26 cellular contexts compared by ENCODE assay signal in the genomic region with DNA sequence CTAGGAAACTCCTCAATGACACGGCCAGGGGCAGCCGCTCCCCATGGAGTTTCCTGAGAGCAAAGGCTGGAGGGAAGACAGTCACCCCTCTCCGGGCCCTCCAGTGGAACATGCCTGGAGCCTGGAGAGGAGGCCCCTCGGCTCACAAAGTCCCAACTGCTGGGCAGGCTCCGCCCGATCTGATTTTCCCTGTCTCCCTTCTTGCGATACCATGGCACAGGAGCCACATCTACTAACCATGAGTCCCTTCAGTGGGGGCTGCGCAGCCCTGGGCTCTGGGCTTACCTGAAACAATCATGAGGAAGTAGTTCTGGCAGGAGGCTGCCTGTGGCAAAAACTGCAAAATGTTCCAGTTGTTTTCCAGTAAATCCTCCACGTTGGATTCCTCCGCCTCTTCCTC. TPM values are rescaled to one million over a fixed set of nuclear protein-coding genes. Genes with fewer than 3 reads are reported as not detected.
"Had no signal": no experiment of that assay in that cellular context is flagged by ENCODE, and none has a peak within 500 bp of the region (broad histone marks: within the 10 kb centered on the region; RNA-seq: fewer than 3 reads in every experiment).

No MANE protein-coding gene starts in this region.

- H3K4me2 ChIP-seq: KMS-11 had no signal

- ATAC-seq: activated CD4-positive, CD25-positive, alpha-beta regulatory T cell treated with anti-CD3 and anti-CD28 coated beads, Interleukin-2, amount 50 U/mL, for 24 hours; activated CD8-positive, alpha-beta T cell treated with anti-CD3 and anti-CD28 coated beads for 36 hours; PC-3 had no signal

- DNase-seq: activated CD4-positive, alpha-beta T cell treated with anti-CD3 and anti-CD28 coated beads for 4 hours; activated CD8-positive, alpha-beta memory T cell treated with anti-CD3 and anti-CD28 coated beads, Interleukin-2, amount 50 U/mL, for 4 hours; activated CD8-positive, alpha-beta T cell treated with anti-CD3 and anti-CD28 coated beads for 36 hours; activated effector memory CD4-positive, alpha-beta T cell treated with anti-CD3 and anti-CD28 coated beads, Interleukin-2, amount 50 U/mL, for 16 hours; activated naive CD4-positive, alpha-beta T cell treated with Interleukin-2 at 50 U/mL for 16 hours; amygdala; MG63; MV-4-11; NCI-H1092 treated with DMSO at 0.1 percent for 48 hours; NCI-H1417 treated with DMSO at 0.1 percent for 48 hours; NCI-H1694; NCI-H2029; NCI-H345; NCI-H510A; NCI-H526 treated with DMSO at 0.1 percent for 48 hours; NCI-H82; PC-3; SHP77 had no signal

- H3K4me3 Mint-ChIP-seq: activated CD8-positive, alpha-beta T cell treated with anti-CD3 and anti-CD28 coated beads for 36 hours; activated naive CD8-positive, alpha-beta T cell; activated T-helper 1 cell treated with anti-CD3 and anti-CD28 coated beads, Interleukin-12 subunit alpha, Interleukin-12 subunit beta, Interleukin-2, Interleukin-4 antibody, amounts not matched to agents 30 ng/mL and 10 ng/mL and 1 ng/mL, durations not matched to agents 14 hours and 24 hours and 36 hours; brain; T-helper 1 cell treated with Interleukin-12 subunit alpha and Interleukin-12 subunit beta and Interleukin-4 antibody, amounts not matched to agents 30 μg/mL and 1 μg/mL, for 36 hours had no signal

- H3K4me1 ChIP-seq: SJSA1 had no signal

- H3K27me3 Mint-ChIP-seq: activated CD8-positive, alpha-beta T cell treated with anti-CD3 and anti-CD28 coated beads for 36 hours; activated naive CD8-positive, alpha-beta T cell; brain had no signal

- H3K27me3 ChIP-seq: MG63, SJSA1 had no signal

- H3K4me3 ChIP-seq: MG63, SJSA1 had no signal

- H3K9me3 Mint-ChIP-seq: activated CD8-positive, alpha-beta T cell treated with anti-CD3 and anti-CD28 coated beads for 36 hours; activated T-helper 1 cell treated with anti-CD3 and anti-CD28 coated beads, Interleukin-12 subunit alpha, Interleukin-12 subunit beta, Interleukin-2, Interleukin-4 antibody, amounts not matched to agents 30 ng/mL and 10 ng/mL and 1 ng/mL, durations not matched to agents 14 hours and 24 hours and 36 hours; brain; T-helper 1 cell treated with Interleukin-12 subunit alpha and Interleukin-12 subunit beta and Interleukin-4 antibody, amounts not matched to agents 30 μg/mL and 1 μg/mL, for 36 hours had no signal

- H3K27ac Mint-ChIP-seq: activated CD8-positive, alpha-beta T cell treated with anti-CD3 and anti-CD28 coated beads for 36 hours; activated naive CD8-positive, alpha-beta T cell; activated T-helper 1 cell treated with anti-CD3 and anti-CD28 coated beads, Interleukin-12 subunit alpha, Interleukin-12 subunit beta, Interleukin-2, Interleukin-4 antibody, amounts not matched to agents 30 ng/mL and 10 ng/mL and 1 ng/mL, durations not matched to agents 14 hours and 24 hours and 36 hours; T-helper 1 cell treated with Interleukin-12 subunit alpha and Interleukin-12 subunit beta and Interleukin-4 antibody, amounts not matched to agents 30 μg/mL and 1 μg/mL, for 36 hours had no signal

- H3K9me3 ChIP-seq: MG63, SJSA1 had no signal

- H3K27ac ChIP-seq: KMS-11, SJSA1 had no signal

RNA-seq across cellular contexts. Expression of gene P2RX2, which starts 15.3 kb away (rescaled TPM):
- total RNA-seq: activated CD8-positive, alpha-beta T cell treated with anti-CD3 and anti-CD28 coated beads for 36 hours; activated T-helper 1 cell treated with anti-CD3 and anti-CD28 coated beads, Interleukin-12 subunit alpha, Interleukin-12 subunit beta, Interleukin-2, Interleukin-4 antibody, amounts not matched to agents 30 ng/mL and 10 ng/mL and 1 ng/mL, durations not matched to agents 14 hours and 24 hours and 36 hours; astrocyte; PC-3; SJSA1 had no signal

RNA-seq across cellular contexts. Expression of gene LRCOL1, which starts 23.5 kb away (rescaled TPM):
- total RNA-seq: activated CD8-positive, alpha-beta T cell treated with anti-CD3 and anti-CD28 coated beads for 36 hours; activated T-helper 1 cell treated with anti-CD3 and anti-CD28 coated beads, Interleukin-12 subunit alpha, Interleukin-12 subunit beta, Interleukin-2, Interleukin-4 antibody, amounts not matched to agents 30 ng/mL and 10 ng/mL and 1 ng/mL, durations not matched to agents 14 hours and 24 hours and 36 hours; astrocyte; PC-3; SJSA1 had no signal
